In genomic region chr7:18508441-18509427, GRCh38 we compare ENCODE assay signal across 8 cellular contexts. TPM values are rescaled to one million over a fixed set of nuclear protein-coding genes. Genes with fewer than 3 reads are reported as not detected.
DNase-seq lines count a peak whose midpoint lies in the region; ATAC-seq and TF ChIP-seq lines count a peak whose summit lies in the region.

No MANE protein-coding gene starts in this region.

- H3K27me3 ChIP-seq in BJ (ENCODE audit: control insufficient read depth, insufficient read depth, low read length) (no peaks in the 10 kb centered on the region), SK-N-SH (ENCODE audit: insufficient read depth) (no peaks in the 10 kb centered on the region), heart left ventricle (no peaks in the 10 kb centered on the region), stomach (no peaks in the 10 kb centered on the region), sigmoid colon (no peaks in the 10 kb centered on the region)

- CTCF ChIA-PET in BJ (lab: Yijun Ruan, JAX) (interaction anchor here (0.6 to 1.5 kb wide), 8 partner anchors 13 to 152 kb away, joined by 3 to 4 read pairs (median 3); partner anchors contain the start of gene HDAC9), SK-N-SH (lab: Yijun Ruan, JAX) (interaction anchor here (0.6 to 4.8 kb wide), 8 partner anchors 10 to 154 kb away, joined by 3 to 34 read pairs (median 4); partner anchors contain the start of gene HDAC9)

- no peak for TF ChIP-seq CTCF in BJ (IDR thresholded peaks at IDR 0.05; ENCODE audit: insufficient read depth, low read depth, low read length)
- no peak for TF ChIP-seq CTCF in SK-N-SH (IDR thresholded peaks at IDR 0.05)
- no peak for TF ChIP-seq CTCF in heart left ventricle (IDR thresholded peaks at IDR 0.05)
- no peak for TF ChIP-seq CTCF in stomach (IDR thresholded peaks at IDR 0.05)
- TF ChIP-seq CTCF in nephron progenitor cell (IDR thresholded peaks at IDR 0.05): no peak
- no peak for TF ChIP-seq CTCF in sigmoid colon (IDR thresholded peaks at IDR 0.05)

- H3K4me3 ChIP-seq in BJ (ENCODE audit: low read depth, low read length): peak overlapping the region; percentile 25
- H3K4me3 ChIP-seq in SK-N-SH (ENCODE audit: low read depth in 2 of 2, low read length in 1 of 2): peak overlapping the region; percentile 49 to 69; a peak in 3 of 4 replicates
- H3K4me3 ChIP-seq in heart left ventricle: peak overlapping the region in 10 of 12 donors; percentile 9 to 57 (median 45)
- H3K4me3 ChIP-seq in stomach: no peak overlapping the region
- no peak overlapping the region for H3K4me3 ChIP-seq in sigmoid colon

- H3K4me3 Mint-ChIP-seq in nephron progenitor cell: no peak overlapping the region

- peak overlapping the region; percentile 94 for H3K9ac ChIP-seq in SK-N-SH

- H3K9me3 Mint-ChIP-seq in nephron progenitor cell: no peaks in the 10 kb centered on the region

- no peaks in the 10 kb centered on the region for H4K20me1 ChIP-seq in SK-N-SH (ENCODE audit: insufficient read depth)

- peak overlapping the region; percentile 77 for H3K4me2 ChIP-seq in SK-N-SH

- intact Hi-C loops in heart left ventricle (cut with DNase I) (loop anchor here in 1 of 10 donors (10.0 kb wide), 1 partner anchor 304 kb away; no protein-coding TSS in a partner anchor), stomach (cut with DNase I; ENCODE audit: low total_unique reads) (no loop called here), sigmoid colon (cut with DNase I) (no loop called here)

- 29% methylated on average over 10 of the region's 10 CpGs for WGBS in SK-N-SH (ENCODE audit: low lambda C conversion rate)
- 39 to 48% (median 44%) methylated on average over 10 of the region's 10 CpGs for WGBS in heart left ventricle, 4 donors
- 37 to 45% (median 42%) methylated on average over 10 of the region's 10 CpGs for WGBS in stomach, 5 donors
- 31 to 58% methylated on average over 10 of the region's 10 CpGs for WGBS in sigmoid colon, 2 donors

- H3K36me3 Mint-ChIP-seq in nephron progenitor cell (ENCODE audit: low read depth): no peaks in the 10 kb centered on the region

- no peaks in the 10 kb centered on the region for H3K9me3 ChIP-seq in SK-N-SH
- H3K9me3 ChIP-seq in heart left ventricle: no peaks in the 10 kb centered on the region
- no peaks in the 10 kb centered on the region for H3K9me3 ChIP-seq in stomach
- no peaks in the 10 kb centered on the region for H3K9me3 ChIP-seq in sigmoid colon

- DNase-seq in BJ (ENCODE audit: low read depth) (peak; percentile 85), SK-N-SH (no peak), heart left ventricle (peak in 2 of 5 donors; percentile 22 to 38), stomach (no peak), nephron progenitor cell (no peak), sigmoid colon (no peak)

- peak; percentile 6 to 94; a peak in 3 of 4 replicates for TF ChIP-seq EP300 in SK-N-SH (IDR thresholded peaks at IDR 0.05; ENCODE audit: borderline replicate concordance in 1 of 2, low read depth in 1 of 2, low read length in 1 of 2)
- no peak for TF ChIP-seq EP300 in stomach (IDR thresholded peaks at IDR 0.05)
- no peak for TF ChIP-seq EP300 in sigmoid colon (IDR thresholded peaks at IDR 0.05)

- POLR2A ChIA-PET in BJ (lab: Charles Lee): interaction anchor here (0.6 to 1.0 kb wide), 3 partner anchors 100 to 607 kb away, joined by 3 to 5 read pairs (median 4); no protein-coding TSS in a partner anchor
- POLR2A ChIA-PET in SK-N-SH (lab: Yijun Ruan, JAX): interaction anchor here (2.0 kb wide), 1 partner anchor 13 kb away, joined by 8 read pairs; the partner anchor contains the start of gene HDAC9

- ATAC-seq in GM19035 (IDR thresholded peaks at IDR 0.05; ENCODE audit: unreplicated experiment): peak; percentile 79
- ATAC-seq in HG03108 (IDR thresholded peaks at IDR 0.05; ENCODE audit: unreplicated experiment): peak; percentile 72
- peak; percentile 86 to 94 (median 89) for ATAC-seq in heart left ventricle

- peak overlapping the region; percentile 87 to 99 for H3K27ac ChIP-seq in SK-N-SH (ENCODE audit: low read depth in 2 of 2, low read length in 1 of 2)
- peak overlapping the region; percentile 14 to 90 (median 74) for H3K27ac ChIP-seq in heart left ventricle
- H3K27ac ChIP-seq in stomach: peak overlapping the region; percentile 44 to 85 (median 73)
- H3K27ac ChIP-seq in sigmoid colon: peak overlapping the region in 2 of 4 donors; percentile 2 to 7

- no peak for TF ChIP-seq RAD21 in SK-N-SH (IDR thresholded peaks at IDR 0.05; ENCODE audit: low read length)

- peaks cover 5% of the 10 kb centered on the region for H3K4me1 Mint-ChIP-seq in nephron progenitor cell

- H2AFZ ChIP-seq in SK-N-SH (ENCODE audit: low read depth): peak overlapping the region; percentile 18; the same call in 1 of the 2 replicates

- H3K79me2 ChIP-seq in SK-N-SH (ENCODE audit: insufficient read depth): peaks cover 44% of the 10 kb centered on the region

- TF ChIP-seq POLR2A in heart left ventricle (IDR thresholded peaks at IDR 0.05) (no peak), stomach (IDR thresholded peaks at IDR 0.05) (no peak), sigmoid colon (IDR thresholded peaks at IDR 0.05) (no peak)

- H3K36me3 ChIP-seq in BJ (ENCODE audit: control insufficient read depth, insufficient read depth, low read length) (no peaks in the 10 kb centered on the region), SK-N-SH (replicated peaks in 1 of 2; ENCODE audit: control insufficient read depth in 1 of 2, insufficient read depth in 2 of 2, low read length in 1 of 2) (peaks cover 0 to 3% of the 10 kb centered on the region in 2 experiments), heart left ventricle (no peaks in the 10 kb centered on the region), stomach (no peaks in the 10 kb centered on the region), sigmoid colon (no peaks in the 10 kb centered on the region)

- no peaks in the 10 kb centered on the region for H3K9me2 ChIP-seq in SK-N-SH

- peaks cover 49% of the 10 kb centered on the region for H3F3A ChIP-seq in SK-N-SH (replicated peaks; ENCODE audit: insufficient read depth)

- H3K4me1 ChIP-seq in SK-N-SH (ENCODE audit: control insufficient read depth in 1 of 2, insufficient read depth in 2 of 2, low read depth in 1 of 2, low read length in 1 of 2) (peaks cover 13 to 26% of the 10 kb centered on the region in 2 experiments), heart left ventricle (peaks cover 0 to 48% (median 23%) of the 10 kb centered on the region in 12 donors), stomach (peaks cover 0 to 31% (median 9%) of the 10 kb centered on the region in 4 donors), sigmoid colon (peaks cover 0 to 21% (median 5%) of the 10 kb centered on the region in 4 donors)

- no peak overlapping the region for H3K27ac Mint-ChIP-seq in nephron progenitor cell

- peaks cover 3% of the 10 kb centered on the region for H3K27me3 Mint-ChIP-seq in nephron progenitor cell (ENCODE audit: low read depth, poor library complexity)

TF ChIP-seq in SK-N-SH, 30 proteins besides CTCF, POLR2A, EP300 and RAD21 (continues in another document):
- no peak for TF ChIP-seq USF2 (IDR thresholded peaks at IDR 0.05; ENCODE audit: borderline replicate concordance, low read depth, low read length)
- TF ChIP-seq, protein P1, sequence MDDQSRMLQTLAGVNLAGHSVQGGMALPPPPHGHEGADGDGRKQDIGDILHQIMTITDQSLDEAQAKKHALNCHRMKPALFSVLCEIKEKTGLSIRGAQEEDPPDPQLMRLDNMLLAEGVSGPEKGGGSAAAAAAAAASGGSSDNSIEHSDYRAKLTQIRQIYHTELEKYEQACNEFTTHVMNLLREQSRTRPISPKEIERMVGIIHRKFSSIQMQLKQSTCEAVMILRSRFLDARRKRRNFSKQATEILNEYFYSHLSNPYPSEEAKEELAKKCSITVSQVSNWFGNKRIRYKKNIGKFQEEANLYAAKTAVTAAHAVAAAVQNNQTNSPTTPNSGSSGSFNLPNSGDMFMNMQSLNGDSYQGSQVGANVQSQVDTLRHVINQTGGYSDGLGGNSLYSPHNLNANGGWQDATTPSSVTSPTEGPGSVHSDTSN (IDR thresholded peaks at IDR 0.05): peak; percentile 78
- TF ChIP-seq EZH2phosphoT487 (IDR thresholded peaks at IDR 0.05; ENCODE audit: borderline replicate concordance, low read depth): no peak
- no peak for TF ChIP-seq ZBTB33 (IDR thresholded peaks at IDR 0.05; ENCODE audit: borderline replicate concordance, low read depth)
- no peak for TF ChIP-seq MXI1 (IDR thresholded peaks at IDR 0.05; ENCODE audit: low read depth, low read length)
- TF ChIP-seq NFIC (IDR thresholded peaks at IDR 0.05; ENCODE audit: borderline replicate concordance): peak; percentile 46; the same call in 1 of the 2 replicates
- peak; percentile 84 for TF ChIP-seq FOXM1 (IDR thresholded peaks at IDR 0.05; ENCODE audit: low read depth)
- no peak for TF ChIP-seq RCOR1 (IDR thresholded peaks at IDR 0.05; ENCODE audit: low read length)

RNA-seq across cellular contexts. Expression of gene HDAC9, which starts 13.2 kb away (rescaled TPM):
- polyA plus RNA-seq in BJ (2011; rRNA removed) (12.5 and 14.7 TPM in 2 replicates), SK-N-SH (2012; rRNA removed) (11.6 and 19.8 TPM in 2 replicates), heart left ventricle (1 to 10 TPM; 4.8 to 6.6 TPM), stomach (1 to 10 TPM; 1.4 to 2.6 (median 2.0) TPM), sigmoid colon (1 to 10 TPM; 2.4 to 8.1 (median 5.5) TPM)
- polyA minus RNA-seq in BJ (2011; rRNA and poly(A)+ RNA removed): 21.8 and 24.0 TPM in 2 replicates
- 12.1 and 15.5 TPM in 2 replicates for polyA plus RNA-seq in SK-N-SH (2012; cell fraction: cytosol; rRNA removed)
- 15.1 and 30.9 TPM in 2 replicates for polyA plus RNA-seq in SK-N-SH (2012; cell fraction: nucleus; rRNA removed)
- total RNA-seq in heart left ventricle (10 to 100 TPM; 20.0 to 62.9 (median 40.3) TPM), stomach (10 to 100 TPM in 4 of 5 donors, 1 to 10 TPM in 1; 3.5 to 60.0 (median 22.2) TPM), sigmoid colon (10 to 100 TPM; 22.2 to 38.2 (median 33.5) TPM)

Comparison
In these comparisons a context has a peak if more than half of its experiments do, and no peak if none do; other contexts are left out.
1. H3K4me3 ChIP-seq: peak in BJ (single experiment), SK-N-SH (2 of 2) and heart left ventricle (10 of 12); none in stomach (0 of 4) and sigmoid colon (0 of 4).
2. Peak in every context shown above with its lines, with median percentiles within 50 percentile points of each other: ATAC-seq.